1 cellular context compared by ENCODE assay signal in the genomic region with DNA sequence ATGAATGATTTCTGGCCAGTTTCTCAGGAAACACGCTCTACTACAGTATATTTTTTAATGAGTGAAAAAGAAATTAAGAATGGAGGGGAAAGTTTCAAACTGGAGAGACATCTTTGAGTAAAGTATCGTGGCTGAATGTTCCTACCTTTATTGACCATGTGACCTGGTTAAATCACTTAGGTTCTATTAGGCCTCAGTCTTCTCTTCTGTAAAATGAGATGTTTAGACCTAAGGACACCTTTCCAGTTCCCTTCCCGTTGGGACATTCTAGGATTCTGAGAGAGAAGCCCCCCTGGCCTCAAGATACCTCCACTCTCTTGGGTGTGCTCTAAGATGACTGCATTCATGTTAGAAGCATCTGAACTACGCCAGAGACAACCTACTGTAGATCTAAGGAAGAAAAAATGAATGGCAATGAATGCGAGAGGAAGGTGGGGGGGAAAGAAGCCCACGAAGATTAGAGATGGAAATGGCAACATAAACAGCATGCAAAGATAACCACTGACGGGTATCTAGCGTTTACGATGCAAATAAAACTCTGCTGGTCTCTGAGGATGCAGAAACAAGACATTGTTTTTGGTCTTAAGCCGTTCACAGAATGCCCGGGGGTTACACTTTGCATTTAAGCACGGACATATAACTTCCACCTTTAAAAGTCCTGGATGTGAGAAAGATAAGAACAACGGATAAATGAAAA.
TF ChIP-seq lines count a peak whose summit lies in the region.

No MANE protein-coding gene starts in this region.

TF ChIP-seq in HepG2, 621 proteins besides CTCF, POLR2A, EP300 and RAD21 (continued from another document):
- TF ChIP-seq, protein P1, sequence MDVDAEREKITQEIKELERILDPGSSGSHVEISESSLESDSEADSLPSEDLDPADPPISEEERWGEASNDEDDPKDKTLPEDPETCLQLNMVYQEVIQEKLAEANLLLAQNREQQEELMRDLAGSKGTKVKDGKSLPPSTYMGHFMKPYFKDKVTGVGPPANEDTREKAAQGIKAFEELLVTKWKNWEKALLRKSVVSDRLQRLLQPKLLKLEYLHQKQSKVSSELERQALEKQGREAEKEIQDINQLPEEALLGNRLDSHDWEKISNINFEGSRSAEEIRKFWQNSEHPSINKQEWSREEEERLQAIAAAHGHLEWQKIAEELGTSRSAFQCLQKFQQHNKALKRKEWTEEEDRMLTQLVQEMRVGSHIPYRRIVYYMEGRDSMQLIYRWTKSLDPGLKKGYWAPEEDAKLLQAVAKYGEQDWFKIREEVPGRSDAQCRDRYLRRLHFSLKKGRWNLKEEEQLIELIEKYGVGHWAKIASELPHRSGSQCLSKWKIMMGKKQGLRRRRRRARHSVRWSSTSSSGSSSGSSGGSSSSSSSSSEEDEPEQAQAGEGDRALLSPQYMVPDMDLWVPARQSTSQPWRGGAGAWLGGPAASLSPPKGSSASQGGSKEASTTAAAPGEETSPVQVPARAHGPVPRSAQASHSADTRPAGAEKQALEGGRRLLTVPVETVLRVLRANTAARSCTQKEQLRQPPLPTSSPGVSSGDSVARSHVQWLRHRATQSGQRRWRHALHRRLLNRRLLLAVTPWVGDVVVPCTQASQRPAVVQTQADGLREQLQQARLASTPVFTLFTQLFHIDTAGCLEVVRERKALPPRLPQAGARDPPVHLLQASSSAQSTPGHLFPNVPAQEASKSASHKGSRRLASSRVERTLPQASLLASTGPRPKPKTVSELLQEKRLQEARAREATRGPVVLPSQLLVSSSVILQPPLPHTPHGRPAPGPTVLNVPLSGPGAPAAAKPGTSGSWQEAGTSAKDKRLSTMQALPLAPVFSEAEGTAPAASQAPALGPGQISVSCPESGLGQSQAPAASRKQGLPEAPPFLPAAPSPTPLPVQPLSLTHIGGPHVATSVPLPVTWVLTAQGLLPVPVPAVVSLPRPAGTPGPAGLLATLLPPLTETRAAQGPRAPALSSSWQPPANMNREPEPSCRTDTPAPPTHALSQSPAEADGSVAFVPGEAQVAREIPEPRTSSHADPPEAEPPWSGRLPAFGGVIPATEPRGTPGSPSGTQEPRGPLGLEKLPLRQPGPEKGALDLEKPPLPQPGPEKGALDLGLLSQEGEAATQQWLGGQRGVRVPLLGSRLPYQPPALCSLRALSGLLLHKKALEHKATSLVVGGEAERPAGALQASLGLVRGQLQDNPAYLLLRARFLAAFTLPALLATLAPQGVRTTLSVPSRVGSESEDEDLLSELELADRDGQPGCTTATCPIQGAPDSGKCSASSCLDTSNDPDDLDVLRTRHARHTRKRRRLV (CRISPR knock-in tag; IDR thresholded peaks at IDR 0.05) = 0 out of 2 replicates have a peak, but pooled peaks have one; percentile 33
- TF ChIP-seq ZNF749 (CRISPR knock-in tag; IDR thresholded peaks at IDR 0.05; ENCODE audit: borderline replicate concordance) (no peak), ZNF510 (CRISPR knock-in tag; IDR thresholded peaks at IDR 0.05; ENCODE audit: low read depth) (no peak), ZNF607 (CRISPR knock-in tag; IDR thresholded peaks at IDR 0.05; ENCODE audit: borderline replicate concordance) (0 out of 2 replicates have a peak, but pooled peaks have one; percentile 1), ZMYM3 (CRISPR knock-in tag; IDR thresholded peaks at IDR 0.05) (peak; percentile 20; the same call in 1 of the 2 replicates), ZNF629 (CRISPR knock-in tag; conservative IDR thresholded peaks at IDR 0.05) (peak; percentile 62)
